9 cellular contexts compared by ENCODE assay signal in genomic region chr5:178249191-178249989, GRCh38. TPM values are rescaled to one million over a fixed set of nuclear protein-coding genes. Genes with fewer than 3 reads are reported as not detected.
DNase-seq lines count a peak whose midpoint lies in the region; ATAC-seq and TF ChIP-seq lines count a peak whose summit lies in the region.
"Had no signal": no experiment of that assay in that cellular context is flagged by ENCODE, and none has a peak within 500 bp of the region (broad histone marks: within the 10 kb centered on the region; RNA-seq: fewer than 3 reads in every experiment).

No MANE protein-coding gene starts in this region.

- no peaks in the 10 kb centered on the region for H3K36me3 ChIP-seq in spleen
- H3K36me3 ChIP-seq: neutrophil had no signal

- 47 to 65% (median 55%) methylated on average over 10 to 13 of the region's 13 CpGs for WGBS in spleen, 5 donors

- H3K4me3 Mint-ChIP-seq in T-cell = peak overlapping the region in 2 of 3 donors; percentile 1 to 73

- intact Hi-C loops in spleen (cut with DNase I; ENCODE audit: low total_unique reads) = no loop called here

- no peak for TF ChIP-seq POLR2A in spleen (IDR thresholded peaks at IDR 0.05)

- H3K27me3 Mint-ChIP-seq in T-cell = no peaks in the 10 kb centered on the region

- ATAC-seq in T-cell (replicated peaks in 1 of 4) = peak; percentile 73 to 88 (median 83)

- H3K9me3 Mint-ChIP-seq in T-cell = no peaks in the 10 kb centered on the region

- peak; percentile 71 for DNase-seq in activated CD8-positive, alpha-beta memory T cell treated with anti-CD3 and anti-CD28 coated beads for 24 hours
- DNase-seq in activated CD8-positive, alpha-beta memory T cell treated with anti-CD3 and anti-CD28 coated beads, Interleukin-2, amount 50 U/mL, for 48 hours = no peak
- DNase-seq in T-cell (peak in 21 of 34 experiments; percentile 13 to 63 (median 39)), epithelial cell of prostate (ENCODE audit: low read depth, low spot score) (peak; percentile 79), spleen (peak; percentile 87), kidney glomerular epithelial cell (lab: John Stamatoyannopoulos, UW) (no peak), NCI-H446 treated with DMSO at 0.1 percent for 48 hours (lab: John Stamatoyannopoulos, UW) (no peak), NCI-H2029 treated with DMSO at 0.1 percent for 48 hours (lab: John Stamatoyannopoulos, UW) (no peak)

- CTCF ChIA-PET in T-cell (lab: Charles Lee) = no interaction called here

- POLR2A ChIA-PET in T-cell (lab: Charles Lee) = interaction anchor here in 1 of 2 donors (0.6 kb wide), 1 partner anchor 376 kb away, joined by 10 read pairs; no protein-coding TSS in a partner anchor

- H3K27ac ChIP-seq in epithelial cell of prostate (no peak overlapping the region), spleen (peak overlapping the region in 1 of 8 donors; percentile 2)
- H3K27ac ChIP-seq: neutrophil had no signal

- peaks cover 16 to 25% (median 17%) of the 10 kb centered on the region in 3 donors for H3K4me1 Mint-ChIP-seq in T-cell

- no peaks in the 10 kb centered on the region for H3K9me3 ChIP-seq in spleen
- H3K9me3 ChIP-seq: neutrophil had no signal

- no peak overlapping the region for H3K4me3 ChIP-seq in spleen

- H3K27me3 ChIP-seq in spleen (replicated peaks in 1 of 7) = no peaks in the 10 kb centered on the region
- H3K27me3 ChIP-seq: neutrophil had no signal

- peak overlapping the region; percentile 68 to 72 for H3K27ac Mint-ChIP-seq in T-cell

- H3K4me1 ChIP-seq in spleen = peaks cover 2 to 31% (median 15%) of the 10 kb centered on the region in 6 donors

- TF ChIP-seq CTCF in spleen (IDR thresholded peaks at IDR 0.05 in 8 of 11, conservative IDR thresholded peaks at IDR 0.05 in 3 of 11) = no peak

- H3K36me3 Mint-ChIP-seq in T-cell = no peaks in the 10 kb centered on the region

RNA-seq across cellular contexts. Expression of gene PHYKPL, which starts 16.8 kb away (rescaled TPM):
- total RNA-seq in T-cell (100 to 1,000 TPM; 135 to 208 (median 193) TPM), spleen (100 to 1,000 TPM in 6 of 7 donors, 10 to 100 TPM in 1; 91.8 to 209 (median 132) TPM)
- polyA plus RNA-seq in spleen = 10 to 100 TPM; 46.9 to 82.7 (median 74.5) TPM

RNA-seq across cellular contexts. Expression of gene HNRNPAB, which starts 45.1 kb away (rescaled TPM):
- total RNA-seq in T-cell = 10 to 100 TPM; 78.8 to 89.2 (median 85.1) TPM
- total RNA-seq in spleen = 100 to 1,000 TPM in 4 of 7 donors, 10 to 100 TPM in 3; 55.9 to 136 (median 113) TPM
- polyA plus RNA-seq in spleen = 100 to 1,000 TPM in 2 of 3 donors, 10 to 100 TPM in 1; 88.2 to 144 (median 120) TPM

Comparison
In these comparisons a context has a peak if more than half of its experiments do, and no peak if none do; other contexts are left out.
1. DNase-seq: peak in activated CD8-positive, alpha-beta memory T cell treated with anti-CD3 and anti-CD28 coated beads for 24 hours (single experiment), T-cell (21 of 34), epithelial cell of prostate (single experiment) and spleen (single experiment); none in activated CD8-positive, alpha-beta memory T cell treated with anti-CD3 and anti-CD28 coated beads, Interleukin-2, amount 50 U/mL, for 48 hours (single experiment), kidney glomerular epithelial cell (single experiment), NCI-H446 treated with DMSO at 0.1 percent for 48 hours (single experiment) and NCI-H2029 treated with DMSO at 0.1 percent for 48 hours (single experiment).